Comparison of ENCODE assay signal across 8 cellular contexts in genomic region chrX:123833387-123833786, GRCh38. TPM values are rescaled to one million over a fixed set of nuclear protein-coding genes. Genes with fewer than 3 reads are reported as not detected.
DNase-seq lines count a peak whose midpoint lies in the region; ATAC-seq and TF ChIP-seq lines count a peak whose summit lies in the region.

No MANE protein-coding gene starts in this region.

- H3K27me3 Mint-ChIP-seq in osteocyte (ENCODE audit: unreplicated experiment), result no peaks in the 10 kb centered on the region

- peak; percentile 63 for TF ChIP-seq CTCF in DOHH2 (IDR thresholded peaks at IDR 0.05; ENCODE audit: low read depth, low read length, poor library complexity, severe bottlenecking)
- TF ChIP-seq CTCF in fibroblast of villous mesenchyme (IDR thresholded peaks at IDR 0.05; ENCODE audit: insufficient read depth, low read depth, low read length), result peak; percentile 71
- peak; percentile 72 for TF ChIP-seq CTCF in osteocyte (IDR thresholded peaks at IDR 0.05)
- peak in 2 of 3 experiments; percentile 45 to 71 for TF ChIP-seq CTCF in vagina (IDR thresholded peaks at IDR 0.05)

- H3K4me1 ChIP-seq in DOHH2 (ENCODE audit: control insufficient read depth, low read length), result peaks cover 6% of the 10 kb centered on the region
- no peaks in the 10 kb centered on the region for H3K4me1 ChIP-seq in vagina

- in situ Hi-C loops in KBM-7 (cut with MboI; ENCODE audit: low pct_unique_long_range_greater_than_20kb, low sequenced_read_pairs), result no loop called here

- H3K4me3 Mint-ChIP-seq in osteocyte (ENCODE audit: unreplicated experiment), result no peak overlapping the region

- H3K27ac Mint-ChIP-seq in osteocyte (ENCODE audit: unreplicated experiment), result no peak overlapping the region

- intact Hi-C loops in vagina (cut with DNase I), result loop anchor here (10.0 kb wide), 1 partner anchor 111 kb away; no protein-coding TSS in a partner anchor

- peak; percentile 81 for ATAC-seq in GM21717 (IDR thresholded peaks at IDR 0.05; ENCODE audit: unreplicated experiment)

- H3K27me3 ChIP-seq in DOHH2 (ENCODE audit: control insufficient read depth, low read length), result no peaks in the 10 kb centered on the region
- no peaks in the 10 kb centered on the region for H3K27me3 ChIP-seq in vagina

- H3K27ac ChIP-seq in DOHH2 (ENCODE audit: low read depth, low read length), result no peak overlapping the region
- H3K27ac ChIP-seq in vagina, result no peak overlapping the region

- no peaks in the 10 kb centered on the region for H4K20me1 ChIP-seq in DOHH2 (ENCODE audit: control insufficient read depth, insufficient read depth, low read depth, low read length)

- H3K4me1 Mint-ChIP-seq in osteocyte (ENCODE audit: unreplicated experiment), result no peaks in the 10 kb centered on the region

- H3K9me3 Mint-ChIP-seq in osteocyte (ENCODE audit: unreplicated experiment), result no peaks in the 10 kb centered on the region

- no peaks in the 10 kb centered on the region for H3K9me3 ChIP-seq in DOHH2 (ENCODE audit: control insufficient read depth, insufficient read depth, low read length)
- H3K9me3 ChIP-seq in vagina, result no peaks in the 10 kb centered on the region

- DNase-seq in KBM-7 (peak; percentile 87), OCI-M2 (lab: John Stamatoyannopoulos, UW; ENCODE audit: unreplicated experiment) (peak; percentile 7), fibroblast of villous mesenchyme (ENCODE audit: low read depth) (peak; percentile 53), osteocyte (ENCODE audit: extremely low spot score, unreplicated experiment) (no peak), vagina (ENCODE audit: extremely low spot score in 2 of 2) (no peak)
- DNase-seq in activated T-cell treated with anti-CD3 and anti-CD28 coated beads, Interleukin-2, amount 50 U/mL, for 48 hours, result peak; percentile 78 to 81

- H3K4me3 ChIP-seq in DOHH2 (ENCODE audit: low read length) (no peak overlapping the region), fibroblast of villous mesenchyme (ENCODE audit: low read depth, low read length) (no peak overlapping the region), vagina (no peak overlapping the region)

- no peaks in the 10 kb centered on the region for H3K36me3 Mint-ChIP-seq in osteocyte (ENCODE audit: unreplicated experiment)

- H3F3A ChIP-seq in DOHH2 (ENCODE audit: control insufficient read depth, insufficient read depth), result no peaks in the 10 kb centered on the region

- H3K36me3 ChIP-seq in DOHH2 (ENCODE audit: control insufficient read depth, low read length) (no peaks in the 10 kb centered on the region), vagina (no peaks in the 10 kb centered on the region)

- no peaks in the 10 kb centered on the region for H3K79me2 ChIP-seq in DOHH2 (ENCODE audit: control insufficient read depth, low read length)

- no peaks in the 10 kb centered on the region for H3K9me2 ChIP-seq in DOHH2 (replicated peaks; ENCODE audit: control insufficient read depth, low read length)

- no peak overlapping the region for H3K4me2 ChIP-seq in DOHH2 (ENCODE audit: low read length)

- no peak for TF ChIP-seq POLR2A in vagina (IDR thresholded peaks at IDR 0.05)

RNA-seq across cellular contexts. Expression of gene XIAP, which starts 26.5 kb away (rescaled TPM):
- total RNA-seq in fibroblast of villous mesenchyme (39.0 and 43.2 TPM in 2 replicates), osteocyte (52.7 and 56.3 TPM in 2 replicates), vagina (15.5 TPM)

Comparison
In these comparisons a context has a peak if more than half of its experiments do, and no peak if none do; other contexts are left out.
1. DNase-seq: peak in KBM-7 (single experiment), OCI-M2 (single experiment), activated T-cell treated with anti-CD3 and anti-CD28 coated beads, Interleukin-2, amount 50 U/mL, for 48 hours (2 of 2) and fibroblast of villous mesenchyme (single experiment); none in osteocyte (single experiment) and vagina (0 of 2).
2. Peak in every context shown above with its lines, with median percentiles within 50 percentile points of each other: CTCF ChIP-seq.